ENCODE assay signal across 18 cellular contexts in genomic region chr12:50164963-50165362, GRCh38. TPM values are rescaled to one million over a fixed set of nuclear protein-coding genes. Genes with fewer than 3 reads are reported as not detected.
DNase-seq lines count a peak whose midpoint lies in the region; ATAC-seq, FAIRE-seq and TF ChIP-seq lines count a peak whose summit lies in the region.
"Had no signal": no experiment of that assay in that cellular context is flagged by ENCODE, and none has a peak within 500 bp of the region (broad histone marks: within the 10 kb centered on the region; RNA-seq: fewer than 3 reads in every experiment).

No MANE protein-coding gene starts in this region.

- H3K4me2 ChIP-seq in H9 (ENCODE audit: insufficient read depth, insufficient read length, low read length) = no peak overlapping the region
- no peak overlapping the region for H3K4me2 ChIP-seq in GM12878 (ENCODE audit: control insufficient read depth, insufficient read depth)

- no peak overlapping the region for H4K5ac ChIP-seq in H9 (ENCODE audit: insufficient read length, low read depth, low read length)

- H3K79me2 ChIP-seq in H9 (ENCODE audit: insufficient read depth, low read length) (peaks cover 15% of the 10 kb centered on the region; the same call in 1 of the 2 replicates), GM12878 (ENCODE audit: control insufficient read depth, insufficient read depth, low read length) (peaks cover 40% of the 10 kb centered on the region)

- RAD21 ChIA-PET in GM12878 (lab: Charles Lee; ENCODE audit: unreplicated experiment) = no interaction called here

- no peak overlapping the region for H3K56ac ChIP-seq in H9 (ENCODE audit: insufficient read length, low read depth, low read length)

- H2BK120ac ChIP-seq in H9 (ENCODE audit: low read depth, low read length, poor library complexity, severe bottlenecking) = no peak overlapping the region

- H3K4me3 ChIP-seq in GM12878 = no peak overlapping the region
- H3K4me3 ChIP-seq: esophagus squamous epithelium had no signal

- no peak overlapping the region for H3K14ac ChIP-seq in H9 (ENCODE audit: insufficient read depth, low read length)

- no TSS peak for BruUV-seq in GM12878 (replicated peaks; lab: Mats Ljungman, UMichigan)

- H2AFZ ChIP-seq in H9 (ENCODE audit: low read length) = no peak overlapping the region
- no peak overlapping the region for H2AFZ ChIP-seq in GM12878 (ENCODE audit: control insufficient read depth, low read depth, low read length)

- H4K8ac ChIP-seq in H9 (replicated peaks; ENCODE audit: insufficient read length, low read depth, low read length) = no peak overlapping the region

- TF ChIP-seq POLR2A in GM12878 (IDR thresholded peaks at IDR 0.05; ENCODE audit: low read depth, low read length) = no peak

- H3K9me3 Mint-ChIP-seq in activated CD4-positive, alpha-beta T cell treated with anti-CD3 and anti-CD28 coated beads for 36 hours (ENCODE audit: low read depth) = no peaks in the 10 kb centered on the region
- peaks cover 2% of the 10 kb centered on the region in 2 experiments for H3K9me3 Mint-ChIP-seq in H9
- H3K9me3 Mint-ChIP-seq in neural crest cell = peaks cover 3% of the 10 kb centered on the region

- H3K4me3 Mint-ChIP-seq in activated CD4-positive, alpha-beta T cell treated with anti-CD3 and anti-CD28 coated beads for 36 hours = peak overlapping the region; percentile 85
- peak overlapping the region; percentile 91 to 98; a peak in 4 of 5 replicates for H3K4me3 Mint-ChIP-seq in H9
- H3K4me3 Mint-ChIP-seq in neural crest cell = peak overlapping the region; percentile 97

- H2BK12ac ChIP-seq in H9 (ENCODE audit: insufficient read length, low read depth, low read length) = no peak overlapping the region

- H3K27ac ChIP-seq in H9 (ENCODE audit: insufficient read length, low read depth, low read length) (no peak overlapping the region), GM12878 (ENCODE audit: control insufficient read depth, insufficient read depth) (no peak overlapping the region)

- in situ Hi-C loops in GM12878 (cut with MboI) = no loop called here

- H3K9me3 ChIP-seq in H9 (ENCODE audit: control insufficient read depth, low read depth, low read length) (no peaks in the 10 kb centered on the region), GM12878 (replicated peaks; ENCODE audit: control insufficient read depth, insufficient read depth, low read length) (peaks cover 2% of the 10 kb centered on the region; the same call in 1 of the 3 replicates)

- H3K36me3 ChIP-seq in GM12878 (ENCODE audit: control insufficient read depth in 2 of 2, insufficient read depth in 2 of 2, low read length in 1 of 2) = no peaks in the 10 kb centered on the region
- H3K36me3 ChIP-seq: esophagus squamous epithelium had no signal

- H3K27me3 Mint-ChIP-seq in activated CD4-positive, alpha-beta T cell treated with anti-CD3 and anti-CD28 coated beads for 36 hours = no peaks in the 10 kb centered on the region
- H3K27me3 Mint-ChIP-seq in H9 (ENCODE audit: low read depth) = no peaks in the 10 kb centered on the region
- no peaks in the 10 kb centered on the region for H3K27me3 Mint-ChIP-seq in neural crest cell (ENCODE audit: low read depth)

- intact Hi-C loops in activated CD4-positive, alpha-beta T cell treated with anti-CD3 and anti-CD28 coated beads for 36 hours (cut with DNase I, micrococcal nuclease) = no loop called here
- intact Hi-C loops in GM12878 (cut with micrococcal nuclease; ENCODE audit: unreplicated experiment) = loop anchor here (5.0 kb wide), 1 partner anchor 38 kb away; no protein-coding TSS in a partner anchor

- DNase-seq in activated CD4-positive, alpha-beta T cell treated with anti-CD3 and anti-CD28 coated beads for 36 hours = no peak
- no peak for DNase-seq in activated CD4-positive, alpha-beta T cell treated with anti-CD3 and anti-CD28 coated beads for 4 hours
- DNase-seq in H9 = no peak
- DNase-seq in GM12878 (ENCODE audit: low read depth, low spot score) = no peak
- DNase-seq in neural crest cell (ENCODE audit: low read depth, low spot score) = no peak
- no peak for DNase-seq in DMS53 (lab: John Stamatoyannopoulos, UW)
- no peak for DNase-seq in NCI-H2107 (lab: John Stamatoyannopoulos, UW)
- DNase-seq: esophagus squamous epithelium; head of caudate nucleus; mammary epithelial cell; NCI-H2081 treated with DMSO at 0.1 percent for 48 hours; NCI-H69; occipital lobe; stimulated activated CD4-positive, alpha-beta T cell treated with anti-CD3 and anti-CD28 coated beads, Interleukin-4, amount 100 ng/mL, for 4 hours had no signal

- H3K4me1 Mint-ChIP-seq in activated CD4-positive, alpha-beta T cell treated with anti-CD3 and anti-CD28 coated beads for 36 hours = peaks cover 38% of the 10 kb centered on the region
- peaks cover 19 to 22% of the 10 kb centered on the region in 2 experiments for H3K4me1 Mint-ChIP-seq in H9
- H3K4me1 Mint-ChIP-seq in neural crest cell = peaks cover 31% of the 10 kb centered on the region

- H2BK15ac ChIP-seq in H9 (ENCODE audit: low read depth, low read length) = no peak overlapping the region

- no peak for TF ChIP-seq RAD21 in GM12878 (IDR thresholded peaks at IDR 0.05; ENCODE audit: insufficient read depth, low read depth, low read length)

- POLR2A ChIA-PET in activated CD4-positive, alpha-beta T cell treated with anti-CD3 and anti-CD28 coated beads for 36 hours (lab: Charles Lee) = no interaction called here
- POLR2A ChIA-PET in GM12878 (lab: Charles Lee) = interaction anchor here (5.7 kb wide), 1 partner anchor 53 kb away, joined by 72 read pairs; the partner anchor contains the start of gene COX14

- H4K91ac ChIP-seq in H9 (ENCODE audit: insufficient read length, low read depth, low read length) = no peak overlapping the region

- no peak overlapping the region for H3K27ac Mint-ChIP-seq in activated CD4-positive, alpha-beta T cell treated with anti-CD3 and anti-CD28 coated beads for 36 hours
- H3K27ac Mint-ChIP-seq in H9 (peak overlapping the region in 2 of 3 experiments; percentile 20 to 56; a peak in 2 of 7 replicates), neural crest cell (ENCODE audit: unreplicated experiment) (no peak overlapping the region)

- no peak for TF ChIP-seq CTCF in H9 (conservative IDR thresholded peaks at IDR 0.05)
- no peak for TF ChIP-seq CTCF in GM12878 (IDR thresholded peaks at IDR 0.05 in 2 of 3, conservative IDR thresholded peaks at IDR 0.05 in 1 of 3; ENCODE audit: control insufficient read depth in 2 of 3, extremely low read depth in 1 of 3, insufficient read depth in 1 of 3, low read depth in 3 of 3, low read length in 3 of 3)
- no peak for TF ChIP-seq CTCF in neural crest cell (conservative IDR thresholded peaks at IDR 0.05)

- no CpG with 5 or more reads among the region's 20 CpGs for WGBS in H9 (ENCODE audit: extremely low coverage, insufficient read length, low lambda C conversion rate)
- WGBS in GM12878 (ENCODE audit: insufficient coverage, insufficient replicate concordance, low lambda C conversion rate, missing lambda C conversion rate) = 97% methylated on average over 18 of the region's 20 CpGs

- H2BK20ac ChIP-seq in H9 (ENCODE audit: low read depth, low read length, poor library complexity, severe bottlenecking) = no peak overlapping the region

- no peak overlapping the region for H2AK5ac ChIP-seq in H9 (ENCODE audit: insufficient read length, low read length)

- no peak overlapping the region for H3K23ac ChIP-seq in H9 (ENCODE audit: insufficient read length, low read depth, low read length)

- H3K18ac ChIP-seq in H9 (ENCODE audit: insufficient read length, low read depth, low read length) = no peak overlapping the region

- no peak for ATAC-seq in activated CD4-positive, alpha-beta T cell treated with anti-CD3 and anti-CD28 coated beads for 36 hours
- ATAC-seq in GM12878 = no peak
- ATAC-seq in HG02852 (IDR thresholded peaks at IDR 0.05; ENCODE audit: unreplicated experiment) = no peak
- ATAC-seq: HCT116 had no signal

- H4K20me1 ChIP-seq in H9 (ENCODE audit: control insufficient read depth, insufficient read depth, insufficient read length) = no peaks in the 10 kb centered on the region
- H4K20me1 ChIP-seq in GM12878 (ENCODE audit: control insufficient read depth, insufficient read depth) = no peaks in the 10 kb centered on the region

- SMC1A ChIA-PET in GM12878 (lab: Charles Lee; ENCODE audit: uncharacterized antibody, unreplicated experiment) = interaction anchor here (1.3 to 4.7 kb wide), 3 partner anchors 34 to 57 kb away, joined by 3 to 36 read pairs (median 6); partner anchors contain the start of gene COX14

- no peak overlapping the region for H2BK5ac ChIP-seq in H9 (ENCODE audit: insufficient read length, low read length)

- peaks cover 14% of the 10 kb centered on the region for H3K36me3 Mint-ChIP-seq in activated CD4-positive, alpha-beta T cell treated with anti-CD3 and anti-CD28 coated beads for 36 hours (ENCODE audit: low read depth)
- H3K36me3 Mint-ChIP-seq in H9 (ENCODE audit: insufficient read depth in 1 of 3, low read depth in 3 of 3) = peaks cover 5 to 15% (median 7%) of the 10 kb centered on the region in 3 experiments
- peaks cover 11% of the 10 kb centered on the region for H3K36me3 Mint-ChIP-seq in neural crest cell (ENCODE audit: low read depth)

- peaks cover 6% of the 10 kb centered on the region for H3K23me2 ChIP-seq in H9 (ENCODE audit: insufficient read length, low read depth, low read length, poor library complexity, severe bottlenecking)

- H3K27me3 ChIP-seq in H9 (ENCODE audit: insufficient read depth, low read length) (no peaks in the 10 kb centered on the region), GM12878 (replicated peaks in 1 of 2; ENCODE audit: control insufficient read depth in 2 of 2, insufficient read depth in 2 of 2, low read length in 1 of 2) (no peaks in the 10 kb centered on the region)
- H3K27me3 ChIP-seq: esophagus squamous epithelium had no signal

- no peak overlapping the region for H3K9ac ChIP-seq in H9 (ENCODE audit: extremely low read depth, insufficient read length, low read length)
- H3K9ac ChIP-seq in GM12878 (ENCODE audit: control insufficient read depth, insufficient read depth, low read length) = no peak overlapping the region

- TF ChIP-seq EP300 in GM12878 (IDR thresholded peaks at IDR 0.05; ENCODE audit: borderline replicate concordance in 1 of 2, control insufficient read depth in 1 of 2, low read depth in 2 of 2, low read length in 2 of 2) = no peak

- H3K4ac ChIP-seq in H9 (ENCODE audit: low read depth, low read length) = no peak overlapping the region

- H3K79me1 ChIP-seq in H9 (ENCODE audit: insufficient read depth, low read depth, low read length, poor library complexity, severe bottlenecking) = no peaks in the 10 kb centered on the region

- CTCF ChIA-PET in activated CD4-positive, alpha-beta T cell treated with anti-CD3 and anti-CD28 coated beads for 36 hours (lab: Charles Lee) = interaction anchor here (0.9 to 5.2 kb wide), 5 partner anchors 8 to 54 kb away, joined by 3 to 33 read pairs (median 13); partner anchors contain the start of gene COX14
- CTCF ChIA-PET in GM12878 (lab: Yijun Ruan, JAX) = interaction anchor here (18.0 kb wide), 1 partner anchor 54 kb away, joined by 257 read pairs; the partner anchor contains the start of gene COX14

- no peak overlapping the region for H3T11ph ChIP-seq in H9 (ENCODE audit: low read length)

- no peaks in the 10 kb centered on the region for H3K4me1 ChIP-seq in H9 (ENCODE audit: insufficient read depth, low read length)
- no peaks in the 10 kb centered on the region for H3K4me1 ChIP-seq in GM12878 (ENCODE audit: control insufficient read depth, insufficient read depth, low read length)

- no peak for FAIRE-seq in GM12878 (lab: Jason Lieb, UNC)
- FAIRE-seq: A204.1, G401.6 had no signal

RNA-seq across cellular contexts. Expression of gene CERS5, which starts 2.2 kb away (rescaled TPM):
- total RNA-seq in activated CD4-positive, alpha-beta T cell treated with anti-CD3 and anti-CD28 coated beads for 36 hours = 10 to 100 TPM; 49.4 to 64.4 TPM
- total RNA-seq in H9 (2021) (62.5 and 68.8 TPM in 2 replicates), GM12878 (2014; rRNA removed) (29.8 and 33.7 TPM in 2 replicates), GM12878 (2014; rRNA removed; fragmentation: Illumina TruSeq; extraction: Trizol) (20.7 and 25.4 TPM in 2 replicates), GM12878 (2021) (29.8 and 33.8 TPM in 2 replicates), neural crest cell (61.7 and 63.4 TPM in 2 replicates)
- 74.0 and 78.3 TPM in 2 replicates for total RNA-seq in GM12878 (2013; cell fraction: nucleolus; rRNA removed)
- polyA plus RNA-seq in GM12878 (2011; ENCODE audit: low read depth) = 28.1 TPM
- polyA plus RNA-seq in GM12878 (2011; rRNA removed) (45.7 and 50.1 TPM in 2 replicates), GM12878 (2014; fragmentation: Illumina TruSeq; extraction: Trizol) (26.5 and 36.3 TPM in 2 replicates), GM12878 (2014; fragmentation: Nextera tagmentation; extraction: Ambion mirVana) (10 to 100 TPM in 1 of 2 experiments, 1 to 10 TPM in 1; 6.8 to 12.2 TPM), GM12878 (2014; rRNA removed) (29.1 and 35.9 TPM in 2 replicates), GM12878 (2016; fragmentation: Nextera tagmentation; extraction: Ambion mirVana) (10 to 100 TPM; 43.8 to 44.4 TPM)
- 36.7 and 48.3 TPM in 2 replicates for polyA plus RNA-seq in GM12878 (2011; cell fraction: cytosol; rRNA removed)
- polyA plus RNA-seq in GM12878 (2011; cell fraction: nucleus; rRNA removed) = 50.5 and 54.8 TPM in 2 replicates
- polyA plus RNA-seq in GM12878 (2012) = 21.7 and 27.5 TPM in 2 replicates
- 63.1 and 77.6 TPM in 2 replicates for polyA minus RNA-seq in GM12878 (2011; rRNA and poly(A)+ RNA removed)
- 14.2 and 23.8 TPM in 2 replicates for polyA minus RNA-seq in GM12878 (2011; cell fraction: cytosol; rRNA and poly(A)+ RNA removed)
- 23.0 and 31.8 TPM in 2 replicates for polyA minus RNA-seq in GM12878 (2011; cell fraction: nucleus; rRNA and poly(A)+ RNA removed)

RNA-seq across cellular contexts. Expression of gene COX14, which starts 52.9 kb away (rescaled TPM):
- total RNA-seq in activated CD4-positive, alpha-beta T cell treated with anti-CD3 and anti-CD28 coated beads for 36 hours = 10 to 100 TPM; 26.8 to 44.2 TPM
- total RNA-seq in H9 (2021) (31.2 and 31.9 TPM in 2 replicates), GM12878 (2014; rRNA removed) (73.1 and 82.0 TPM in 2 replicates), GM12878 (2014; rRNA removed; fragmentation: Illumina TruSeq; extraction: Trizol) (44.6 and 45.3 TPM in 2 replicates), GM12878 (2021) (56.1 and 58.0 TPM in 2 replicates), neural crest cell (22.4 and 23.3 TPM in 2 replicates)
- 6.5 and 7.3 TPM in 2 replicates for total RNA-seq in GM12878 (2013; cell fraction: nucleolus; rRNA removed)
- polyA plus RNA-seq in GM12878 (2011; ENCODE audit: low read depth) = 77.7 TPM
- polyA plus RNA-seq in GM12878 (2011; rRNA removed) (97.8 and 140 TPM in 2 replicates), GM12878 (2014; fragmentation: Illumina TruSeq; extraction: Trizol) (37.6 and 51.7 TPM in 2 replicates), GM12878 (2014; fragmentation: Nextera tagmentation; extraction: Ambion mirVana) (100 to 1,000 TPM; 323 to 361 TPM), GM12878 (2014; rRNA removed) (99.8 and 109 TPM in 2 replicates), GM12878 (2016; fragmentation: Nextera tagmentation; extraction: Ambion mirVana) (100 to 1,000 TPM; 181 to 187 TPM)
- polyA plus RNA-seq in GM12878 (2011; cell fraction: cytosol; rRNA removed) = 154 and 175 TPM in 2 replicates
- polyA plus RNA-seq in GM12878 (2011; cell fraction: nucleus; rRNA removed) = 44.1 and 56.7 TPM in 2 replicates
- polyA plus RNA-seq in GM12878 (2012) = 61.5 and 76.0 TPM in 2 replicates
- polyA minus RNA-seq in GM12878 (2011; rRNA and poly(A)+ RNA removed) = 34.3 and 45.1 TPM in 2 replicates
- polyA minus RNA-seq in GM12878 (2011; cell fraction: cytosol; rRNA and poly(A)+ RNA removed) = 9.5 and 17.9 TPM in 2 replicates
- 9.9 and 23.6 TPM in 2 replicates for polyA minus RNA-seq in GM12878 (2011; cell fraction: nucleus; rRNA and poly(A)+ RNA removed)

Comparison
In these comparisons a context has a peak if more than half of its experiments do, and no peak if none do; other contexts are left out.
1. H3K27ac Mint-ChIP-seq: peak in H9 (2 of 3); none in activated CD4-positive, alpha-beta T cell treated with anti-CD3 and anti-CD28 coated beads for 36 hours (single experiment) and neural crest cell (single experiment).
2. Peak in every context shown above with its lines, with median percentiles within 50 percentile points of each other: H3K4me3 Mint-ChIP-seq.